In the genomic region with DNA sequence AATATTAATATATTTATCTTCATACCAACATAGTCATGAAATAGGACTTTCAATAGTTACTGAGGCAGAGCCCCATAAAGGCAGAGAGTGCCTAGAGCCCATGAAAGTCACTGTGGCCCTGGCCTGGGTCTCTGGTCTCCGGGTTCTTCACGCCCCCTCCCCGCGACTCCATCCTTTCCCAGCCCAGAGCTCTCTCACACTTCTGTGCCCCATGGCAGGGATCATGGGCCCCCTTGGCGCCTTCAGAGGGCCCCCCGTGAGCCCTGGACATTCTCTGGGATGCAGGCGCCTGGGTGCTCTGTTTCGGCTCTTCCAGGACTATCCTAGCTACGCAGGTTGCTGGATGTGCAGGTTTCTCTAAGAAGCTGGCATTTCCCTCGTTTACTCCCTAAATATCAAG, we compare ENCODE assay signal across 22 cellular contexts.
"Had no signal": no experiment of that assay in that cellular context is flagged by ENCODE, and none has a peak within 500 bp of the region (broad histone marks: within the 10 kb centered on the region; RNA-seq: fewer than 3 reads in every experiment).

No MANE protein-coding gene starts in this region.

- H3K4me3 Mint-ChIP-seq: IgD-negative memory B cell had no signal

- H3K4me2 ChIP-seq: KMS-11, SK-N-SH had no signal

- H3K9ac ChIP-seq: KMS-11, SK-N-SH had no signal

- DNase-seq: Kasumi-1, MM.1S, NCI-H1092 treated with DMSO at 0.1 percent for 48 hours, NCI-H1436, NCI-H187, NCI-H2029, NCI-H2081 treated with DMSO at 0.1 percent for 48 hours, NCI-H2171, NCI-H226, NCI-H446, NCI-H510A, NCI-H524 treated with DMSO at 0.1 percent for 48 hours, NCI-H69, NCI-H774, Right ventricle myocardium superior, RPMI8226, SK-N-SH, SW 1271 had no signal

- H3K4me3 ChIP-seq: K562 had no signal

- ATAC-seq: K562 had no signal

- H3K9me3 ChIP-seq: SK-N-SH had no signal

- FAIRE-seq: K562, RCC 7860 had no signal

- H3K27ac ChIP-seq: KMS-11 had no signal

- H3K27me3 Mint-ChIP-seq: IgD-negative memory B cell had no signal
